In genomic region chr3:183032904-183033555, GRCh38 we compare ENCODE assay signal across 16 cellular contexts.
"Had no signal": no experiment of that assay in that cellular context is flagged by ENCODE, and none has a peak within 500 bp of the region (broad histone marks: within the 10 kb centered on the region; RNA-seq: fewer than 3 reads in every experiment).

No MANE protein-coding gene starts in this region.

- H3K36me3 ChIP-seq: uterus had no signal

- H3K4me1 Mint-ChIP-seq: naive B cell, nephron had no signal

- ATAC-seq: effector memory CD8-positive, alpha-beta T cell; foreskin keratinocyte; left lung; lower lobe of right lung had no signal

- H3K27me3 ChIP-seq: foreskin keratinocyte, left lung, right atrium auricular region, tibial artery, upper lobe of left lung, uterus had no signal

- H3K9me3 Mint-ChIP-seq: dendritic cell treated with granulocyte-macrophage colony-stimulating factor and Interleukin-4, amounts not matched to agents 40 ng/mL and 50 ng/mL, for 4 days; effector memory CD8-positive, alpha-beta T cell; memory B cell had no signal

- H3K27me3 Mint-ChIP-seq: dendritic cell treated with granulocyte-macrophage colony-stimulating factor and Interleukin-4, amounts not matched to agents 40 ng/mL and 50 ng/mL, for 4 days; effector memory CD8-positive, alpha-beta T cell; memory B cell; naive B cell had no signal

- H3K4me3 Mint-ChIP-seq: dendritic cell treated with granulocyte-macrophage colony-stimulating factor and Interleukin-4, amounts not matched to agents 40 ng/mL and 50 ng/mL, for 4 days; effector memory CD8-positive, alpha-beta T cell; memory B cell; naive B cell; nephron had no signal

- H3K9me3 ChIP-seq: left lung, lower lobe of right lung, tibial artery, upper lobe of left lung, uterus had no signal

- H3K27ac Mint-ChIP-seq: dendritic cell treated with granulocyte-macrophage colony-stimulating factor and Interleukin-4, amounts not matched to agents 40 ng/mL and 50 ng/mL, for 4 days; effector memory CD8-positive, alpha-beta T cell; memory B cell; naive B cell; nephron had no signal

- H3K27ac ChIP-seq: foreskin keratinocyte, left lung, lower lobe of right lung, right atrium auricular region, tibial artery, upper lobe of left lung, uterus had no signal

- H3K4me1 ChIP-seq: foreskin keratinocyte, left lung, lower lobe of right lung, right atrium auricular region, tibial artery, upper lobe of left lung, uterus had no signal

- H3K4me3 ChIP-seq: left lung, lower lobe of right lung, right atrium auricular region, tibial artery, upper lobe of left lung, uterus had no signal

- DNase-seq: effector memory CD8-positive, alpha-beta T cell; foreskin keratinocyte; hippocampal formation; left lung; lower lobe of right lung; naive B cell; small intestine; stimulated activated CD4-positive, alpha-beta T cell treated with anti-CD3 and anti-CD28 coated beads, Interleukin-12 subunit alpha, Interleukin-12 subunit beta, amount 100 ng/mL, for 4 hours; stimulated activated naive CD4-positive, alpha-beta T cell; tibial artery; upper lobe of left lung; uterus had no signal
